ENCODE assay signal across 14 cellular contexts in the genomic region with DNA sequence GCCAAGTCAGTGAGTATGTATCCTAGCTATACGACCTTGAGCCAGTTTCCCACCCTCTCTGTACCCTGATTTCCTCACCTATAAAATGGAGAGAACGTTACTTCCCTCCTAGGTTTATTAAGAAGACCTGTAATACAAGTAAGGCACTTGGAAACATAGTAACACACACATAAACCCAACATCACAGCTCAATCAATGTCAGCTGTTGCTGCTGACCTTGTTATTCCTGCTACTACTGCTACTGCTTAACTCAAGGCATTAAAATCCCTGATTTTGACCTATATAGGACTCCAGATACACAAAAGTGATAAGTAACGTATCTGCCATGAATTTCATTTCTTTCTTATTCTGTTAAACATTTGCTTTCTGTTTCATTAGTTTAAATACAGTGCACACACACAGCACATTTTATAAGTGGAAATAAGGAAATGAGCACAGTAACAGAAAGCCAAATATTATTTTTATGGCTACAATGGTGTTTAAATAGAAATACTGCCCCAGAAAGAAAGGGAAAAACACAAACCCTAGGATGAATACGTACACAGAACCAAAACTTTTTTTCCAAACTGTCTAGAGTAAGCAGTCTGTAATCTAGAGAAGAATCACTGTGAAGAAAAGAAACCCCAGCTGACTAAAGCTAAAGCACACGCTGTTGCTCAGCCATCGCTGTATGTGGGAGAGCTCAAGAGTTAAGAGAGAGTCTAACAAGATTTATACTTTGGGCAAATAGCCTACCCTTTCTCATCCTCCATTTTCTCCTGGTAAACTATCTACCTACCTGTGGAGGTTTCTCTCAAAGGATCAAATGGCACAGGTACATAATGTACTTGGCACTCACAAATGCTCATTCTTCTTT. TPM values are rescaled to one million over a fixed set of nuclear protein-coding genes. Genes with fewer than 3 reads are reported as not detected.
DNase-seq lines count a peak whose midpoint lies in the region; TF ChIP-seq lines count a peak whose summit lies in the region.
"Had no signal": no experiment of that assay in that cellular context is flagged by ENCODE, and none has a peak within 500 bp of the region (broad histone marks: within the 10 kb centered on the region; RNA-seq: fewer than 3 reads in every experiment).

No MANE protein-coding gene starts in this region.

- H3K4me3 ChIP-seq in OCI-LY1 (ENCODE audit: low read depth, low read length, poor library complexity, severe bottlenecking) (no peak overlapping the region), tibial artery (peak overlapping the region in 1 of 2 donors; percentile 16), HAP-1 (no peak overlapping the region)
- H3K4me3 ChIP-seq in CD4-positive, alpha-beta memory T cell (ENCODE audit: low read length in 2 of 2): no peak overlapping the region
- H3K4me3 ChIP-seq: tibial nerve had no signal

- TF ChIP-seq CTCF in OCI-LY1 (IDR thresholded peaks at IDR 0.05; ENCODE audit: low read length) (no peak), mesothelial cell of epicardium (IDR thresholded peaks at IDR 0.05; ENCODE audit: unreplicated experiment) (no peak), tibial artery (IDR thresholded peaks at IDR 0.05) (no peak)

- H3K9me3 Mint-ChIP-seq in mesothelial cell of epicardium: no peaks in the 10 kb centered on the region
- H3K9me3 Mint-ChIP-seq in CD4-positive, alpha-beta memory T cell: no peaks in the 10 kb centered on the region
- H3K9me3 Mint-ChIP-seq: activated naive CD4-positive, alpha-beta T cell treated with anti-CD3 and anti-CD28 coated beads, Interleukin-2, amount 50 U/mL, for 72 hours had no signal

- H3K9me3 ChIP-seq in OCI-LY1 (ENCODE audit: low read length) (no peaks in the 10 kb centered on the region), tibial artery (no peaks in the 10 kb centered on the region), HAP-1 (no peaks in the 10 kb centered on the region)
- no peaks in the 10 kb centered on the region for H3K9me3 ChIP-seq in CD4-positive, alpha-beta memory T cell (ENCODE audit: control insufficient read depth in 1 of 2, low read length in 2 of 2)
- H3K9me3 ChIP-seq: tibial nerve had no signal

- POLR2A ChIA-PET in CD4-positive, alpha-beta memory T cell (lab: Charles Lee; ENCODE audit: partially characterized antibody): no interaction called here

- no peaks in the 10 kb centered on the region for H3K9me2 ChIP-seq in OCI-LY1 (ENCODE audit: low read depth, low read length)

- peaks cover 22% of the 10 kb centered on the region for H3K36me3 Mint-ChIP-seq in mesothelial cell of epicardium
- peaks cover 23 to 27% of the 10 kb centered on the region in 2 donors for H3K36me3 Mint-ChIP-seq in CD4-positive, alpha-beta memory T cell

- H3K79me2 ChIP-seq in OCI-LY1 (ENCODE audit: insufficient read depth, low read length): peaks cover 47% of the 10 kb centered on the region

- H3K4me3 Mint-ChIP-seq in mesothelial cell of epicardium: no peak overlapping the region
- no peak overlapping the region for H3K4me3 Mint-ChIP-seq in CD4-positive, alpha-beta memory T cell
- H3K4me3 Mint-ChIP-seq: IgD-negative memory B cell had no signal

- peaks cover 36% of the 10 kb centered on the region for H3K4me1 ChIP-seq in OCI-LY1 (ENCODE audit: insufficient read depth, low read length, severe bottlenecking)
- H3K4me1 ChIP-seq in tibial artery: peaks cover 0 to 27% (median 13%) of the 10 kb centered on the region in 4 donors
- peaks cover 4% of the 10 kb centered on the region for H3K4me1 ChIP-seq in HAP-1
- no peaks in the 10 kb centered on the region for H3K4me1 ChIP-seq in CD4-positive, alpha-beta memory T cell (ENCODE audit: insufficient read depth, low read length)

- CTCF ChIA-PET in CD4-positive, alpha-beta memory T cell (lab: Charles Lee; ENCODE audit: partially characterized antibody): no interaction called here

- H2AFZ ChIP-seq in OCI-LY1 (ENCODE audit: low read length): no peak overlapping the region

- H3K36me3 ChIP-seq in OCI-LY1 (ENCODE audit: insufficient read depth, low read length) (peaks cover 37% of the 10 kb centered on the region), tibial artery (peaks cover 0 to 23% (median 12%) of the 10 kb centered on the region in 3 donors), HAP-1 (replicated peaks) (0 out of 2 replicates have a peak, but pooled peaks cover 5% of the 10 kb centered on the region)
- H3K36me3 ChIP-seq in CD4-positive, alpha-beta memory T cell (ENCODE audit: insufficient read depth, low read length): peaks cover 6% of the 10 kb centered on the region

- H3K27ac ChIP-seq in OCI-LY1 (ENCODE audit: low read depth, low read length, poor library complexity, severe bottlenecking): no peak overlapping the region
- H3K27ac ChIP-seq in caudate nucleus (ENCODE audit: low read depth, low read length): peak overlapping the region; percentile 2
- peak overlapping the region; percentile 3 to 41 for H3K27ac ChIP-seq in tibial artery
- no peak overlapping the region for H3K27ac ChIP-seq in CD4-positive, alpha-beta memory T cell (ENCODE audit: low read depth, low read length)

- H4K20me1 ChIP-seq in OCI-LY1 (ENCODE audit: insufficient read depth, low read length): no peaks in the 10 kb centered on the region

- peak overlapping the region; percentile 23 for H3K27ac Mint-ChIP-seq in mesothelial cell of epicardium
- peak overlapping the region in 1 of 7 donors; percentile 31 for H3K27ac Mint-ChIP-seq in CD4-positive, alpha-beta memory T cell
- H3K27ac Mint-ChIP-seq: activated naive CD4-positive, alpha-beta T cell treated with anti-CD3 and anti-CD28 coated beads, Interleukin-2, amount 50 U/mL, for 72 hours had no signal

- H3K27me3 ChIP-seq in OCI-LY1 (ENCODE audit: insufficient read depth, low read length): no peaks in the 10 kb centered on the region
- no peaks in the 10 kb centered on the region for H3K27me3 ChIP-seq in tibial artery
- H3K27me3 ChIP-seq in HAP-1 (ENCODE audit: low read depth): no peaks in the 10 kb centered on the region
- H3K27me3 ChIP-seq in CD4-positive, alpha-beta memory T cell (ENCODE audit: insufficient read depth, low read length): no peaks in the 10 kb centered on the region
- H3K27me3 ChIP-seq: tibial nerve had no signal

- H3K4me1 Mint-ChIP-seq in mesothelial cell of epicardium: peaks cover 11% of the 10 kb centered on the region
- peaks cover 5 to 13% (median 10%) of the 10 kb centered on the region in 4 donors for H3K4me1 Mint-ChIP-seq in CD4-positive, alpha-beta memory T cell

- intact Hi-C loops in tibial artery (cut with DNase I; ENCODE audit: low total_unique reads): no loop called here
- intact Hi-C loops in CD4-positive, alpha-beta memory T cell (cut with micrococcal nuclease): no loop called here

- H3K9ac ChIP-seq in OCI-LY1 (ENCODE audit: low read length): no peak overlapping the region; the same call in 1 of the 2 replicates

- in situ Hi-C loops in HAP-1 (cut with MboI; ENCODE audit: low sequenced_read_pairs): no loop called here

- no peaks in the 10 kb centered on the region for H3F3A ChIP-seq in OCI-LY1 (ENCODE audit: insufficient read depth, low read length)

- DNase-seq in caudate nucleus (lab: John Stamatoyannopoulos, UW) (no peak), mesothelial cell of epicardium (ENCODE audit: low spot score in 2 of 2, unreplicated experiment in 2 of 2) (no peak), tibial artery (no peak), HAP-1 (ENCODE audit: low spot score in 2 of 2) (no peak), epidermal melanocyte (ENCODE audit: insufficient read length, low spot score) (no peak)
- DNase-seq in CD4-positive, alpha-beta memory T cell: no peak
- DNase-seq: activated CD4-positive, alpha-beta T cell treated with anti-CD3 and anti-CD28 coated beads, Interleukin-2, amount 50 U/mL, for 48 hours; activated T-cell treated with anti-CD3 and anti-CD28 coated beads, Interleukin-2, amount 50 U/mL, for 1 hour; C1 segment of cervical spinal cord; NCI-H2029 treated with DMSO at 0.1 percent for 48 hours had no signal

- H3K4me2 ChIP-seq in OCI-LY1 (ENCODE audit: low read length): peak overlapping the region; percentile 14; the same call in 1 of the 2 replicates

- H3K27me3 Mint-ChIP-seq in mesothelial cell of epicardium (ENCODE audit: low read depth): no peaks in the 10 kb centered on the region
- no peaks in the 10 kb centered on the region for H3K27me3 Mint-ChIP-seq in CD4-positive, alpha-beta memory T cell
- H3K27me3 Mint-ChIP-seq: IgD-negative memory B cell had no signal

RNA-seq across cellular contexts. Expression of gene NAPEPLD, which starts 19.0 kb away (rescaled TPM):
- 17.0 to 17.5 TPM (median 17.0 TPM) in 3 replicates for total RNA-seq in mesothelial cell of epicardium
- total RNA-seq in CD4-positive, alpha-beta memory T cell: 10 to 100 TPM; 21.6 to 22.2 TPM
- polyA plus RNA-seq in CD4-positive, alpha-beta memory T cell: 10 to 100 TPM in 1 of 2 donors, 1 to 10 TPM in 1; 2.1 to 11.5 TPM

RNA-seq across cellular contexts. Expression of gene ARMC10, which starts 55.0 kb away (rescaled TPM):
- 26.6 to 31.2 TPM (median 31.0 TPM) in 3 replicates for total RNA-seq in mesothelial cell of epicardium
- 10 to 100 TPM; 28.4 to 28.8 TPM for total RNA-seq in CD4-positive, alpha-beta memory T cell
- 10 to 100 TPM; 42.8 to 54.2 TPM for polyA plus RNA-seq in CD4-positive, alpha-beta memory T cell

RNA-seq across cellular contexts. Expression of gene FBXL13, which starts 55.3 kb away (rescaled TPM):
- total RNA-seq in mesothelial cell of epicardium: 3.6 to 4.7 TPM (median 3.8 TPM) in 3 replicates
- total RNA-seq in CD4-positive, alpha-beta memory T cell: 1 to 10 TPM in 1 of 2 experiments, under 1 TPM in 1; 0.49 to 2.2 TPM
- under 1 TPM in 1 of 2 donors, not detected in 1; 0.10 TPM for polyA plus RNA-seq in CD4-positive, alpha-beta memory T cell

Comparison
In these comparisons a context has a peak if more than half of its experiments do, and no peak if none do; other contexts are left out.
1. H3K27ac ChIP-seq: peak in caudate nucleus (single experiment) and tibial artery (2 of 2); none in OCI-LY1 (single experiment) and CD4-positive, alpha-beta memory T cell (single experiment).